Comparison of ENCODE assay signal across 15 cellular contexts in genomic region chr4:152613841-152614240, GRCh38.
"Had no signal": no experiment of that assay in that cellular context is flagged by ENCODE, and none has a peak within 500 bp of the region (broad histone marks: within the 10 kb centered on the region; RNA-seq: fewer than 3 reads in every experiment).

No MANE protein-coding gene starts in this region.

- H3K36me3 ChIP-seq: SJSA1 had no signal

- H3K9me3 ChIP-seq: SJSA1 had no signal

- H3K4me3 ChIP-seq: SJSA1, SK-N-MC had no signal

- H3K4me1 ChIP-seq: SJSA1 had no signal

- DNase-seq: KBM-7, NCI-H1048, NCI-H1105 treated with DMSO at 0.1 percent for 48 hours, NCI-H146, NCI-H1694 treated with DMSO at 0.1 percent for 48 hours, NCI-H1930, NCI-H524, NCI-H526 treated with DMSO at 0.1 percent for 48 hours, NCI-H774, Right ventricle myocardium superior, RPMI8226, SIG-M5 had no signal

- H3K27ac ChIP-seq: HL-60, SJSA1, SK-N-MC had no signal
